Comparison of ENCODE assay signal across 23 cellular contexts in the genomic region with DNA sequence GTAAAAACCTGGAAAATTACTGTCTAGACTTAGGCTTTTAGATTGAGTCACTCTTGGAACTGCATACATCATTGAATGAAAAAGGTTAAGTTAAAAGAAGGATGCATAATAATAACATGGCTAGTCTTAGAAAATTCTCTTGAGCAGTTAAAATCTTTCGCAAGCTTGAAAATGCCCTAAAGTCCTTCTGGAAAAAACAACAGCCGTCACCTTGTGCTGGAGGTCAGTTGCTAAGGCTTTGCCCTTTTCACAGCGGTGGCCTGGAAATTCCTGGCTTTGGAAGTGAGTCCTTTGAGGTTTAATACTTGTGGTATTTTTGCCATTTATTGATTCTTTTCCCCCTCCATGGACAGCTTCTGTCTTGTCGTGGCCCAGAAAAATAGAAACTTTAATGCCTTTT. TPM values are rescaled to one million over a fixed set of nuclear protein-coding genes. Genes with fewer than 3 reads are reported as not detected.
DNase-seq lines count a peak whose midpoint lies in the region; ATAC-seq, FAIRE-seq and TF ChIP-seq lines count a peak whose summit lies in the region.
"Had no signal": no experiment of that assay in that cellular context is flagged by ENCODE, and none has a peak within 500 bp of the region (broad histone marks: within the 10 kb centered on the region; RNA-seq: fewer than 3 reads in every experiment).

No MANE protein-coding gene starts in this region.

- no peak overlapping the region for H3K9ac ChIP-seq in IMR-90 (ENCODE audit: low read depth, low read length)

- H4K5ac ChIP-seq in IMR-90 (ENCODE audit: low read depth, low read length) = no peak overlapping the region

- no peak overlapping the region for H3K18ac ChIP-seq in IMR-90 (ENCODE audit: low read depth, low read length)

- no peak overlapping the region for H2BK15ac ChIP-seq in IMR-90 (ENCODE audit: low read depth, low read length)

- DNase-seq in IMR-90 = no peak
- DNase-seq in osteocyte (ENCODE audit: extremely low spot score, unreplicated experiment) = no peak
- DNase-seq in tibial artery = no peak
- no peak for DNase-seq in stimulated activated CD4-positive, alpha-beta T cell treated with anti-CD3 and anti-CD28 coated beads, Interleukin-4, amount 100 ng/mL, for 1 hour
- DNase-seq in T-helper 1 cell = no peak
- DNase-seq in cerebellar cortex (ENCODE audit: low spot score) = no peak
- DNase-seq: CD4-positive, CD25-positive, alpha-beta regulatory T cell; DMS 273 treated with DMSO at 0.1 percent for 48 hours; DND-41; GOT3; MV-4-11; NCI-H1105 treated with DMSO at 0.1 percent for 48 hours; NCI-H2081; NCI-H2171; NCI-H446; NCI-H526 had no signal

- H3K9me3 Mint-ChIP-seq in osteocyte (ENCODE audit: unreplicated experiment) = peaks cover 7% of the 10 kb centered on the region

- H3K27me3 ChIP-seq in IMR-90 (ENCODE audit: control insufficient read depth, insufficient read depth, low read length) = no peaks in the 10 kb centered on the region
- no peaks in the 10 kb centered on the region for H3K27me3 ChIP-seq in tibial artery
- H3K27me3 ChIP-seq: SJSA1 had no signal

- intact Hi-C loops in IMR-90 (cut with micrococcal nuclease) (no loop called here), tibial artery (cut with DNase I; ENCODE audit: low total_unique reads) (no loop called here)

- no peak overlapping the region for H2AK9ac ChIP-seq in IMR-90 (replicated peaks; ENCODE audit: low read depth, low read length, poor library complexity)

- no peaks in the 10 kb centered on the region for H3K36me3 Mint-ChIP-seq in osteocyte (ENCODE audit: unreplicated experiment)

- in situ Hi-C loops in IMR-90 (cut with MboI; ENCODE audit: low sequenced_read_pairs) = no loop called here

- 75% methylated on average over 2 of the region's 4 CpGs; no CpG with 5 or more reads in 1 of the 2 experiments for WGBS in IMR-90 (ENCODE audit: extremely low coverage in 2 of 2, insufficient read length in 1 of 2), 2 experiments

- no peak overlapping the region for H4K91ac ChIP-seq in IMR-90 (ENCODE audit: insufficient read depth, low read depth, low read length)

- peak overlapping the region; percentile 31; the same call in 1 of the 2 replicates for H3K14ac ChIP-seq in IMR-90 (replicated peaks; ENCODE audit: low read depth, low read length)

- H2BK20ac ChIP-seq in IMR-90 (ENCODE audit: low read depth, low read length) = no peak overlapping the region

- peaks cover 24% of the 10 kb centered on the region for H3K4me1 Mint-ChIP-seq in osteocyte (ENCODE audit: unreplicated experiment)
- H3K4me1 Mint-ChIP-seq: CD4-positive, CD25-positive, alpha-beta regulatory T cell; IgD-negative memory B cell had no signal

- no peak for TF ChIP-seq RAD21 in IMR-90 (IDR thresholded peaks at IDR 0.05; ENCODE audit: low read length)

- H3K56ac ChIP-seq in IMR-90 (ENCODE audit: extremely low read depth, insufficient read depth, low read length) = no peak overlapping the region

- no peaks in the 10 kb centered on the region for H4K20me1 ChIP-seq in IMR-90 (ENCODE audit: insufficient read depth, low read length)

- POLR2A ChIA-PET in IMR-90 (lab: Charles Lee; ENCODE audit: unreplicated experiment) = no interaction called here

- no TSS peak for BruUV-seq in IMR-90 (replicated peaks; lab: Mats Ljungman, UMichigan)

- no peak for TF ChIP-seq POLR2A in IMR-90 (IDR thresholded peaks at IDR 0.05; ENCODE audit: low read depth, low read length)

- no peak for TF ChIP-seq CTCF in IMR-90 (conservative IDR thresholded peaks at IDR 0.05; ENCODE audit: low read depth, low read length)
- no peak for TF ChIP-seq CTCF in osteocyte (IDR thresholded peaks at IDR 0.05)
- no peak for TF ChIP-seq CTCF in tibial artery (IDR thresholded peaks at IDR 0.05)

- no peak overlapping the region for H2AK5ac ChIP-seq in IMR-90 (ENCODE audit: low read depth, low read length)

- no peaks in the 10 kb centered on the region; the same call in 1 of the 2 replicates for H3K9me1 ChIP-seq in IMR-90 (ENCODE audit: insufficient read depth, low read length)

- no peak overlapping the region for H2BK120ac ChIP-seq in IMR-90 (ENCODE audit: low read depth, low read length)

- dilution Hi-C loops in IMR-90 (cut with HindIII; ENCODE audit: low sequenced_read_pairs, unreplicated experiment) = no loop called here

- no peak overlapping the region for H3K4me2 ChIP-seq in IMR-90 (ENCODE audit: low read depth, low read length)

- H3K27ac ChIP-seq in IMR-90 (ENCODE audit: insufficient read depth, low read length) (no peak overlapping the region), tibial artery (peak overlapping the region; percentile 55 to 56)
- H3K27ac ChIP-seq: SJSA1 had no signal

- CTCF ChIA-PET in IMR-90 (lab: Yijun Ruan, JAX) = no interaction called here

- ATAC-seq in IMR-90 (ENCODE audit: low read depth) = no peak
- ATAC-seq: HCT116, Right ventricle myocardium inferior had no signal

- H2BK5ac ChIP-seq in IMR-90 (ENCODE audit: low read depth, low read length, poor library complexity, severe bottlenecking) = no peak overlapping the region

- H3K27me3 Mint-ChIP-seq in osteocyte (ENCODE audit: unreplicated experiment) = no peaks in the 10 kb centered on the region
- H3K27me3 Mint-ChIP-seq: IgD-negative memory B cell had no signal

- H3K4me1 ChIP-seq in IMR-90 (ENCODE audit: control insufficient read depth, insufficient read depth, low read length) = peaks cover 2% of the 10 kb centered on the region; the same call in 1 of the 2 replicates
- peaks cover 0 to 16% (median 0%) of the 10 kb centered on the region in 4 donors for H3K4me1 ChIP-seq in tibial artery
- H3K4me1 ChIP-seq: SJSA1 had no signal

- no peaks in the 10 kb centered on the region for H3K79me1 ChIP-seq in IMR-90 (ENCODE audit: low read depth in 1 of 2, low read length in 2 of 2)

- H3K27ac Mint-ChIP-seq in osteocyte (ENCODE audit: unreplicated experiment) = peak overlapping the region; percentile 54
- H3K27ac Mint-ChIP-seq: CD4-positive, CD25-positive, alpha-beta regulatory T cell; IgD-negative memory B cell had no signal

- no peak overlapping the region for H3K4me3 ChIP-seq in IMR-90 (ENCODE audit: insufficient read depth, low read depth, low read length)
- H3K4me3 ChIP-seq in tibial artery = no peak overlapping the region
- H3K4me3 ChIP-seq: SJSA1 had no signal

- H2AFZ ChIP-seq in IMR-90 (replicated peaks; ENCODE audit: low read length, poor library complexity) = no peak overlapping the region

- no peak overlapping the region for H3K23ac ChIP-seq in IMR-90 (ENCODE audit: low read depth, low read length)

- H3K9me3 ChIP-seq in IMR-90 (ENCODE audit: control insufficient read depth, insufficient read depth, low read length) = peaks cover 8% of the 10 kb centered on the region
- no peaks in the 10 kb centered on the region for H3K9me3 ChIP-seq in tibial artery
- H3K9me3 ChIP-seq: SJSA1 had no signal

- H4K8ac ChIP-seq in IMR-90 (ENCODE audit: low read depth in 2 of 2, low read length in 2 of 2) = 0 out of 4 replicates have a peak overlapping the region, but pooled peaks of 1 of the 2 experiments have one; percentile 49

- FAIRE-seq in endometrium (lab: Jason Lieb, UNC) = peak; percentile 12
- FAIRE-seq: GM12892 had no signal

- H3K4ac ChIP-seq in IMR-90 (ENCODE audit: low read depth, low read length) = no peak overlapping the region

- H3K36me3 ChIP-seq in IMR-90 (ENCODE audit: control insufficient read depth, insufficient read depth, low read length) = no peaks in the 10 kb centered on the region
- no peaks in the 10 kb centered on the region for H3K36me3 ChIP-seq in tibial artery
- H3K36me3 ChIP-seq: SJSA1 had no signal

- H3K4me3 Mint-ChIP-seq in osteocyte (ENCODE audit: unreplicated experiment) = no peak overlapping the region
- H3K4me3 Mint-ChIP-seq: CD4-positive, CD25-positive, alpha-beta regulatory T cell; IgD-negative memory B cell had no signal

TF ChIP-seq in IMR-90, 13 proteins besides CTCF, POLR2A, EP300 and RAD21:
- TF ChIP-seq RFX5 (IDR thresholded peaks at IDR 0.05; ENCODE audit: low read depth, low read length) (no peak), NFE2L2 (IDR thresholded peaks at IDR 0.05; ENCODE audit: low read depth, low read length) (no peak), MAZ (IDR thresholded peaks at IDR 0.05; ENCODE audit: borderline replicate concordance, low read depth, low read length) (no peak), MXI1 (IDR thresholded peaks at IDR 0.05; ENCODE audit: borderline replicate concordance, low read depth, low read length) (no peak), CEBPB (IDR thresholded peaks at IDR 0.05; ENCODE audit: low read depth, low read length) (no peak), MAFK (IDR thresholded peaks at IDR 0.05; ENCODE audit: low read depth, low read length) (no peak), CHD1 (IDR thresholded peaks at IDR 0.05; ENCODE audit: low read depth, low read length) (no peak), RCOR1 (IDR thresholded peaks at IDR 0.05; ENCODE audit: insufficient replicate concordance, low read length) (no peak), BHLHE40 (IDR thresholded peaks at IDR 0.05; ENCODE audit: low read depth, low read length) (no peak), FOS (IDR thresholded peaks at IDR 0.05; ENCODE audit: low read depth, low read length) (no peak), SMC3 (IDR thresholded peaks at IDR 0.05; ENCODE audit: low read depth, low read length) (no peak)
- TF ChIP-seq, protein P1, sequence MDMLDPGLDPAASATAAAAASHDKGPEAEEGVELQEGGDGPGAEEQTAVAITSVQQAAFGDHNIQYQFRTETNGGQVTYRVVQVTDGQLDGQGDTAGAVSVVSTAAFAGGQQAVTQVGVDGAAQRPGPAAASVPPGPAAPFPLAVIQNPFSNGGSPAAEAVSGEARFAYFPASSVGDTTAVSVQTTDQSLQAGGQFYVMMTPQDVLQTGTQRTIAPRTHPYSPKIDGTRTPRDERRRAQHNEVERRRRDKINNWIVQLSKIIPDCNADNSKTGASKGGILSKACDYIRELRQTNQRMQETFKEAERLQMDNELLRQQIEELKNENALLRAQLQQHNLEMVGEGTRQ (IDR thresholded peaks at IDR 0.05; ENCODE audit: low read depth, low read length) = no peak

RNA-seq across cellular contexts. Expression of gene FBLN1, which starts 17.4 kb away (rescaled TPM):
- total RNA-seq in IMR-90 (2012; rRNA removed) (11.3 and 11.4 TPM in 2 replicates), osteocyte (211 and 240 TPM in 2 replicates)
- polyA plus RNA-seq in IMR-90 (2012; rRNA removed) = 80.8 and 87.9 TPM in 2 replicates
- polyA plus RNA-seq in IMR-90 (2012; cell fraction: cytosol; rRNA removed) = 107 and 230 TPM in 2 replicates
- 78.8 and 81.4 TPM in 2 replicates for polyA plus RNA-seq in IMR-90 (2012; cell fraction: nucleus; rRNA removed; ENCODE audit: low replicate concordance)
- total RNA-seq: OCI-LY7 had no signal
- polyA plus RNA-seq: CD4-positive, CD25-positive, alpha-beta regulatory T cell; IgD-negative memory B cell had no signal

Comparison
In these comparisons a context has a peak if more than half of its experiments do, and no peak if none do; other contexts are left out.
1. RNA of gene FBLN1, which starts 17.4 kb away (total RNA-seq): 211 to 240 TPM in osteocyte; 11.3 to 11.4 TPM in IMR-90; every median in the first group is over 10 times any median in the second.